In genomic region chrX:54865208-54865607, GRCh38 we compare ENCODE assay signal across 18 cellular contexts.
"Had no signal": no experiment of that assay in that cellular context is flagged by ENCODE, and none has a peak within 500 bp of the region (broad histone marks: within the 10 kb centered on the region; RNA-seq: fewer than 3 reads in every experiment).

No MANE protein-coding gene starts in this region.

- H3K27ac Mint-ChIP-seq: activated CD4-positive, alpha-beta T cell treated with anti-CD3 and anti-CD28 coated beads, Interleukin-2, amount 10 ng/mL, durations not matched to agents 7 days and 5 days; activated T-helper 17 cell treated with anti-CD3 and anti-CD28 coated beads, Interleukin-2, amount 50 U/mL, for 72 hours; naive thymus-derived CD8-positive, alpha-beta T cell; stimulated activated naive CD8-positive, alpha-beta T cell treated with anti-CD3 and anti-CD28 coated beads, Interleukin-15, amount 100 ng/mL, for 72 hours; type B pancreatic cell had no signal

- DNase-seq: activated CD4-positive, alpha-beta T cell treated with anti-CD3 and anti-CD28 coated beads, Interleukin-2, amount 10 ng/mL, durations not matched to agents 7 days and 5 days; activated CD4-positive, CD25-positive, alpha-beta regulatory T cell; activated naive CD4-positive, alpha-beta T cell treated with Interleukin-2 at 50 U/mL for 16 hours; anterior cingulate cortex; effector CD8-positive, alpha-beta T cell; esophagus squamous epithelium; hypothalamus; kidney; left lung; mucosa of descending colon; naive thymus-derived CD8-positive, alpha-beta T cell; sigmoid colon; spleen; stimulated activated naive CD8-positive, alpha-beta T cell treated with anti-CD3 and anti-CD28 coated beads, Interleukin-15, amount 100 ng/mL, for 72 hours had no signal

- H3K27me3 Mint-ChIP-seq: stimulated activated naive CD8-positive, alpha-beta T cell treated with anti-CD3 and anti-CD28 coated beads, Interleukin-15, amount 100 ng/mL, for 72 hours; type B pancreatic cell had no signal

- H3K4me1 Mint-ChIP-seq: activated T-helper 17 cell treated with anti-CD3 and anti-CD28 coated beads, Interleukin-2, amount 50 U/mL, for 72 hours; naive thymus-derived CD8-positive, alpha-beta T cell; stimulated activated naive CD8-positive, alpha-beta T cell treated with anti-CD3 and anti-CD28 coated beads, Interleukin-15, amount 100 ng/mL, for 72 hours had no signal

- H3K4me3 Mint-ChIP-seq: activated CD4-positive, alpha-beta T cell treated with anti-CD3 and anti-CD28 coated beads, Interleukin-2, amount 10 ng/mL, durations not matched to agents 7 days and 5 days; activated T-helper 17 cell treated with anti-CD3 and anti-CD28 coated beads, Interleukin-2, amount 50 U/mL, for 72 hours; naive thymus-derived CD8-positive, alpha-beta T cell; stimulated activated naive CD8-positive, alpha-beta T cell treated with anti-CD3 and anti-CD28 coated beads, Interleukin-15, amount 100 ng/mL, for 72 hours; type B pancreatic cell had no signal

- ATAC-seq: activated T-helper 17 cell treated with anti-CD3 and anti-CD28 coated beads, Interleukin-2, amount 50 U/mL, for 72 hours; left lung; mucosa of descending colon; naive thymus-derived CD8-positive, alpha-beta T cell; stimulated activated naive CD8-positive, alpha-beta T cell treated with anti-CD3 and anti-CD28 coated beads, Interleukin-15, amount 100 ng/mL, for 72 hours had no signal

- H3K36me3 Mint-ChIP-seq: type B pancreatic cell had no signal

- FAIRE-seq: endothelial cell of umbilical vein, TTC549 had no signal

- H3K9me3 Mint-ChIP-seq: activated T-helper 17 cell treated with anti-CD3 and anti-CD28 coated beads, Interleukin-2, amount 50 U/mL, for 72 hours; type B pancreatic cell had no signal
